ENCODE assay signal across 8 cellular contexts in the genomic region with DNA sequence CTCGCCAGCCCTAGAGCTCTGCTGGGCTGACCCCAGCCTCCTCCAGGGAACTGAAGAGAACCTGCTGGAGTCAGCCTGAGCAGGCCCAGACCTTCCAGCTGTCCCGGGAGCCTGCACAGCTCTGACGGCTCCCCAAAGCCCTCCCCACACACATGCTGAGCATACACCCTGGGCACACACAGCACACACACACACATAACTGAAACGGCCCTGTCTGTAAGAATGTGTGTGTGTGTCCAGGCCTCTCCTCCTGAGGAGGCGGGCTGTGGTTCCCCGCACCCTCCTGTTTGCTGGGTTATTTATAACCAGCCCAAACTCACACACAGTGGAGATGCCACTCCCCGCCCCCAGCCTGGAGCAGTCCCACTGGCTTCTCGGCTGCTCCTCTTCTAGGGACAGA. TPM values are rescaled to one million over a fixed set of nuclear protein-coding genes. Genes with fewer than 3 reads are reported as not detected.
DNase-seq lines count a peak whose midpoint lies in the region; ATAC-seq and TF ChIP-seq lines count a peak whose summit lies in the region.

No MANE protein-coding gene starts in this region.

- H3K9me3 ChIP-seq in right cardiac atrium (ENCODE audit: control insufficient read depth, low read length) (no peaks in the 10 kb centered on the region), gastrocnemius medialis (no peaks in the 10 kb centered on the region)

- no peaks in the 10 kb centered on the region for H3K36me3 ChIP-seq in gastrocnemius medialis

- peak; percentile 87 for DNase-seq in H4 (ENCODE audit: low spot score)
- peak in 30 of 56 donors; percentile 21 to 78 (median 47) for DNase-seq in amygdala (lab: John Stamatoyannopoulos, UW)
- peak; percentile 75 to 92 (median 91) for DNase-seq in right cardiac atrium
- no peak for DNase-seq in gastrocnemius medialis
- no peak for DNase-seq in NCI-H146 (lab: John Stamatoyannopoulos, UW)
- no peak for DNase-seq in activated naive CD4-positive, alpha-beta T cell treated with Interleukin-2 at 50 U/mL for 16 hours

- TF ChIP-seq POLR2A in gastrocnemius medialis (IDR thresholded peaks at IDR 0.05): no peak

- H3K27ac ChIP-seq in right cardiac atrium (ENCODE audit: low read length) (no peak overlapping the region), gastrocnemius medialis (peak overlapping the region in 2 of 4 donors; percentile 48 to 69)

- H3K4me1 ChIP-seq in right cardiac atrium (ENCODE audit: control insufficient read depth, insufficient read depth, low read length) (peaks cover 14% of the 10 kb centered on the region), gastrocnemius medialis (peaks cover 7 to 15% of the 10 kb centered on the region in 2 donors)

- intact Hi-C loops in right cardiac atrium (cut with DNase I) (no loop called here), gastrocnemius medialis (cut with DNase I; ENCODE audit: low total_unique reads) (no loop called here)

- ATAC-seq in right cardiac atrium: peak; percentile 78 to 92
- peak; percentile 59 to 72 for ATAC-seq in gastrocnemius medialis
- no peak for ATAC-seq in GM21360 (IDR thresholded peaks at IDR 0.05; ENCODE audit: unreplicated experiment)
- no peak for ATAC-seq in HG02588 (IDR thresholded peaks at IDR 0.05; ENCODE audit: unreplicated experiment)

- TF ChIP-seq CTCF in gastrocnemius medialis (IDR thresholded peaks at IDR 0.05 in 4 of 5, conservative IDR thresholded peaks at IDR 0.05 in 1 of 5): no peak

- H3K4me3 ChIP-seq in right cardiac atrium (ENCODE audit: low read length) (no peak overlapping the region), gastrocnemius medialis (no peak overlapping the region)

- WGBS in right cardiac atrium: 22% methylated on average over 8 of the region's 8 CpGs

- no peaks in the 10 kb centered on the region for H3K27me3 ChIP-seq in right cardiac atrium (ENCODE audit: control insufficient read depth, insufficient read depth)
- H3K27me3 ChIP-seq in gastrocnemius medialis: no peaks in the 10 kb centered on the region

- in situ Hi-C loops in gastrocnemius medialis (cut with MboI; ENCODE audit: low sequenced_read_pairs in 4 of 4): no loop called here

RNA-seq across cellular contexts. Expression of gene SDC3, which starts 20.2 kb away (rescaled TPM):
- total RNA-seq in H4 (2014; rRNA removed; shearing (Covaris generic)): 15.5 and 16.7 TPM in 2 replicates
- total RNA-seq in right cardiac atrium: 10 to 100 TPM; 33.2 to 39.5 (median 38.5) TPM
- 40.9 TPM for polyA plus RNA-seq in right cardiac atrium
- 1 to 10 TPM; 2.7 to 5.6 (median 3.0) TPM for total RNA-seq in gastrocnemius medialis

Comparison
In these comparisons a context has a peak if more than half of its experiments do, and no peak if none do; other contexts are left out.
1. DNase-seq: peak in H4 (single experiment), amygdala (30 of 56) and right cardiac atrium (3 of 3); none in gastrocnemius medialis (0 of 2), NCI-H146 (single experiment) and activated naive CD4-positive, alpha-beta T cell treated with Interleukin-2 at 50 U/mL for 16 hours (single experiment).
2. ATAC-seq: peak in right cardiac atrium (2 of 2) and gastrocnemius medialis (2 of 2); none in GM21360 (single experiment) and HG02588 (single experiment).